1 cellular context compared by ENCODE assay signal in genomic region chr5:142215915-142216681, GRCh38.
TF ChIP-seq lines count a peak whose summit lies in the region.

No MANE protein-coding gene starts in this region.

TF ChIP-seq in Ishikawa, 13 proteins besides CTCF, POLR2A, EP300 and RAD21 (continued from another document):
- TF ChIP-seq REST (IDR thresholded peaks at IDR 0.05; ENCODE audit: low read depth), result no peak
- no peak for TF ChIP-seq CREB1 (IDR thresholded peaks at IDR 0.05; ENCODE audit: low read depth)
- no peak for TF ChIP-seq YY1 (IDR thresholded peaks at IDR 0.05; ENCODE audit: low read depth)
- TF ChIP-seq NFIC (IDR thresholded peaks at IDR 0.05), result peak; percentile 66; the same call in 1 of the 2 replicates
- TF ChIP-seq FOXM1 (IDR thresholded peaks at IDR 0.05; ENCODE audit: borderline replicate concordance, low read depth), result no peak
- TF ChIP-seq CEBPB (IDR thresholded peaks at IDR 0.05), result no peak
- no peak for TF ChIP-seq USF1 (IDR thresholded peaks at IDR 0.05)
